ENCODE assay signal across 17 cellular contexts in genomic region chr3:46895761-46896160, GRCh38. TPM values are rescaled to one million over a fixed set of nuclear protein-coding genes. Genes with fewer than 3 reads are reported as not detected.
"Had no signal": no experiment of that assay in that cellular context is flagged by ENCODE, and none has a peak within 500 bp of the region (broad histone marks: within the 10 kb centered on the region; RNA-seq: fewer than 3 reads in every experiment).

No MANE protein-coding gene starts in this region.

- H3K36me3 ChIP-seq: esophagus squamous epithelium, gastroesophageal sphincter, left lung, neutrophil, tibial artery, upper lobe of right lung, vagina had no signal

- H3K4me3 Mint-ChIP-seq: central memory CD8-positive, alpha-beta T cell; stimulated activated memory B cell treated with anti-CD40 and anti-IgM and Interleukin-4, amounts not matched to agents 10 μg/mL and 1 μg/mL and 100 μg/mL, for 72 hours; stimulated activated naive CD8-positive, alpha-beta T cell treated with anti-CD3 and anti-CD28 coated beads, Interleukin-15, Interleukin-2, amounts not matched to agents 100 ng/mL and 50 ng/mL, for 24 hours had no signal

- H3K79me2 ChIP-seq: hepatocyte had no signal

- H3K36me3 Mint-ChIP-seq: naive B cell; stimulated activated memory B cell treated with anti-CD40 and anti-IgM and Interleukin-4, amounts not matched to agents 10 μg/mL and 1 μg/mL and 100 μg/mL, for 72 hours had no signal

- H2AFZ ChIP-seq: hepatocyte had no signal

- H3K27me3 ChIP-seq: hepatocyte, tibial artery, vagina had no signal

- H3K9me3 Mint-ChIP-seq: central memory CD8-positive, alpha-beta T cell; naive B cell; nephron; stimulated activated memory B cell treated with anti-CD40 and anti-IgM and Interleukin-4, amounts not matched to agents 10 μg/mL and 1 μg/mL and 100 μg/mL, for 72 hours; stimulated activated naive CD8-positive, alpha-beta T cell treated with anti-CD3 and anti-CD28 coated beads, Interleukin-15, Interleukin-2, amounts not matched to agents 100 ng/mL and 50 ng/mL, for 24 hours had no signal

- H3K9me3 ChIP-seq: esophagus squamous epithelium, gastroesophageal sphincter, left lung, neutrophil, tibial artery, upper lobe of right lung, vagina had no signal

- H3K4me3 ChIP-seq: esophagus squamous epithelium, gastroesophageal sphincter, hepatocyte, left lung, tibial artery, upper lobe of right lung, vagina had no signal

- H3K27ac Mint-ChIP-seq: stimulated activated memory B cell treated with anti-CD40 and anti-IgM and Interleukin-4, amounts not matched to agents 10 μg/mL and 1 μg/mL and 100 μg/mL, for 72 hours; stimulated activated naive CD8-positive, alpha-beta T cell treated with anti-CD3 and anti-CD28 coated beads, Interleukin-15, Interleukin-2, amounts not matched to agents 100 ng/mL and 50 ng/mL, for 24 hours had no signal

- DNase-seq: esophagus squamous epithelium, mesendoderm had no signal

- H3K27ac ChIP-seq: epithelial cell of prostate, esophagus squamous epithelium, gastroesophageal sphincter, hepatocyte, left lung, neutrophil, tibial artery, upper lobe of right lung, vagina had no signal

- H3K4me2 ChIP-seq: hepatocyte had no signal

RNA-seq across cellular contexts. Expression of gene MYL3, which starts 32.5 kb away (rescaled TPM):
- total RNA-seq: lung microvascular endothelial cell, osteoblast, vagina had no signal
